Comparison of ENCODE assay signal across 8 cellular contexts in the genomic region with DNA sequence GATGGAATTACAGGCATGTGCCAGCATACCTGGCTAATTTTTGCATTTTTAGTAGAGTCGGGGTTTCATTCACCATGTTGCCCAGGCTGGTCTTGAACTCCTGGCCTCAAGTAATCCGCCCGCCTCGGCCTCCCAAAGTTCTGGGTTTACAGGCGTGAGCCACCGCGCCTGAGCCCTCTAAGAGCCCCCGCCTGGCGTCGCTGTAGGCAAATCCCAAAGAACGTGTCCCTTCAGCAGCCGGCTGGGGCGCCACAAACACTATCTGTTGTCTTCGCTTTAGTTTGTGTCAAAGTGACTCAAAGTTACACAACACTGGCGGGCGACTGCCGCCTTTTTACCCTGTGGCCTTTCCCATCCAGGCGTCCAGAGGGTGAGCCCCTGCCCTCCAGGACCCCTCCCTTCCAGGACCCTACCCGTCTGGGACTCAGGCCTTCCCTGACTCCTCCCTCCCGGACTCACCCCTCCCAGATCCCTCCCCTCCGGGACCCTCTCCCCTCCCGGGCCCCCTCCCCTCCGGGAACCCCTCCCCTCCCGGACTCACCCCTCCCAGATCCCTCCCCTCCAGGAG. TPM values are rescaled to one million over a fixed set of nuclear protein-coding genes. Genes with fewer than 3 reads are reported as not detected.
A peak's percentile ranks its signal among the peaks of the same experiment; 100 is the strongest.
DNase-seq lines count a peak whose midpoint lies in the region; ATAC-seq and TF ChIP-seq lines count a peak whose summit lies in the region.

No MANE protein-coding gene starts in this region.

- TF ChIP-seq CTCF in GM06990 (IDR thresholded peaks at IDR 0.05; ENCODE audit: insufficient read depth, low read length, poor library complexity, severe bottlenecking), result peak; percentile 96
- TF ChIP-seq CTCF in heart right ventricle (IDR thresholded peaks at IDR 0.05), result peak; percentile 72 to 97 (median 84)
- TF ChIP-seq CTCF in transverse colon (IDR thresholded peaks at IDR 0.05), result peak; percentile 75 to 97 (median 85)

- H3K27me3 ChIP-seq in GM06990 (replicated peaks; ENCODE audit: control insufficient read depth, insufficient read depth, low read length) (no peaks in the 10 kb centered on the region), adipocyte (replicated peaks; ENCODE audit: control insufficient read depth, insufficient read depth, low read length) (no peaks in the 10 kb centered on the region), heart right ventricle (no peaks in the 10 kb centered on the region), transverse colon (no peaks in the 10 kb centered on the region)

- DNase-seq in GM06990 (ENCODE audit: extremely low read depth, insufficient read length) (peak; percentile 84), NCI-H1417 (lab: John Stamatoyannopoulos, UW) (peak; percentile 85 to 95 (median 90)), SW 1271 (lab: John Stamatoyannopoulos, UW) (peak; percentile 95 to 97), adipocyte (ENCODE audit: low read depth) (peak; percentile 97), heart right ventricle (peak; percentile 89 to 92), pons (ENCODE audit: low spot score) (peak; percentile 91), transverse colon (peak; percentile 93)

- in situ Hi-C loops in transverse colon (cut with MboI; ENCODE audit: low pct_ligation_motif_present in 1 of 4, low pct_unique_long_range_greater_than_20kb in 1 of 4, low sequenced_read_pairs in 3 of 4), result no loop called here

- peak overlapping the region; percentile 91 for H3K9ac ChIP-seq in adipocyte (ENCODE audit: low read length)

- peaks cover 21% of the 10 kb centered on the region for H3K4me1 ChIP-seq in adipocyte (ENCODE audit: control insufficient read depth, insufficient read depth, low read length)
- peaks cover 16 to 47% (median 29%) of the 10 kb centered on the region in 9 donors for H3K4me1 ChIP-seq in heart right ventricle
- H3K4me1 ChIP-seq in transverse colon, result peaks cover 15 to 23% (median 20%) of the 10 kb centered on the region in 4 donors

- peak overlapping the region; percentile 78 for H3K4me3 ChIP-seq in GM06990 (replicated peaks; ENCODE audit: low read depth, low read length)
- peak overlapping the region; percentile 99 for H3K4me3 ChIP-seq in adipocyte (ENCODE audit: low read length)
- H3K4me3 ChIP-seq in heart right ventricle, result peak overlapping the region; percentile 58 to 98 (median 88)
- H3K4me3 ChIP-seq in transverse colon, result peak overlapping the region; percentile 71 to 98 (median 89)

- TF ChIP-seq EP300 in transverse colon (IDR thresholded peaks at IDR 0.05; ENCODE audit: low read depth), result no peak

- intact Hi-C loops in heart right ventricle (cut with DNase I), result loop anchor here (1.0 to 10.0 kb wide), 9 partner anchors 65 to 193 kb away; a partner anchor contains a TSS
- intact Hi-C loops in transverse colon (cut with DNase I; ENCODE audit: low total_unique reads), result loop anchor here (2.0 kb wide), 1 partner anchor 75 kb away; no protein-coding TSS in a partner anchor

- peak; percentile 30 for TF ChIP-seq POLR2A in transverse colon (IDR thresholded peaks at IDR 0.05)

- H3K27ac ChIP-seq in heart right ventricle, result peak overlapping the region; percentile 92 to 100 (median 98)
- peak overlapping the region; percentile 97 to 100 (median 98) for H3K27ac ChIP-seq in transverse colon

- peaks cover 22% of the 10 kb centered on the region for H3K36me3 ChIP-seq in GM06990 (ENCODE audit: control insufficient read depth, insufficient read depth, low read length)
- H3K36me3 ChIP-seq in adipocyte (ENCODE audit: control insufficient read depth, insufficient read depth, low read length, severe bottlenecking), result peaks cover 20% of the 10 kb centered on the region
- peaks cover 3 to 60% (median 28%) of the 10 kb centered on the region in 9 donors for H3K36me3 ChIP-seq in heart right ventricle
- H3K36me3 ChIP-seq in transverse colon, result peaks cover 0 to 12% (median 0%) of the 10 kb centered on the region in 4 donors

- H3K9me3 ChIP-seq in adipocyte (ENCODE audit: control insufficient read depth, low read length) (no peaks in the 10 kb centered on the region), heart right ventricle (no peaks in the 10 kb centered on the region), transverse colon (no peaks in the 10 kb centered on the region)

- peak; percentile 35 for ATAC-seq in HG02759 (IDR thresholded peaks at IDR 0.05; ENCODE audit: unreplicated experiment)
- peak; percentile 45 to 87 (median 68) for ATAC-seq in heart right ventricle

- WGBS in heart right ventricle, 2 donors, result 4% methylated on average over 24 of the region's 24 CpGs
- 3 to 7% methylated on average over 3 to 20 of the region's 24 CpGs for WGBS in transverse colon (ENCODE audit: low coverage in 1 of 2), 2 donors

RNA-seq across cellular contexts. Expression of a gene that starts 0.9 kb away (rescaled TPM):
- total RNA-seq in heart right ventricle, result 10 to 100 TPM; 67.7 to 97.0 (median 73.2) TPM
- polyA plus RNA-seq in heart right ventricle, result 100 to 1,000 TPM in 1 of 2 donors, 10 to 100 TPM in 1; 81.9 to 192 TPM
- 100 to 1,000 TPM in 3 of 4 donors, 10 to 100 TPM in 1; 41.8 to 126 (median 109) TPM for total RNA-seq in transverse colon

Comparison
In these comparisons a context has a peak if more than half of its experiments do, and no peak if none do; other contexts are left out.
1. Peak in every context shown above with its lines: DNase-seq, ATAC-seq, H3K4me3 ChIP-seq and H3K27ac ChIP-seq.